ENCODE assay signal across 8 cellular contexts in the genomic region with DNA sequence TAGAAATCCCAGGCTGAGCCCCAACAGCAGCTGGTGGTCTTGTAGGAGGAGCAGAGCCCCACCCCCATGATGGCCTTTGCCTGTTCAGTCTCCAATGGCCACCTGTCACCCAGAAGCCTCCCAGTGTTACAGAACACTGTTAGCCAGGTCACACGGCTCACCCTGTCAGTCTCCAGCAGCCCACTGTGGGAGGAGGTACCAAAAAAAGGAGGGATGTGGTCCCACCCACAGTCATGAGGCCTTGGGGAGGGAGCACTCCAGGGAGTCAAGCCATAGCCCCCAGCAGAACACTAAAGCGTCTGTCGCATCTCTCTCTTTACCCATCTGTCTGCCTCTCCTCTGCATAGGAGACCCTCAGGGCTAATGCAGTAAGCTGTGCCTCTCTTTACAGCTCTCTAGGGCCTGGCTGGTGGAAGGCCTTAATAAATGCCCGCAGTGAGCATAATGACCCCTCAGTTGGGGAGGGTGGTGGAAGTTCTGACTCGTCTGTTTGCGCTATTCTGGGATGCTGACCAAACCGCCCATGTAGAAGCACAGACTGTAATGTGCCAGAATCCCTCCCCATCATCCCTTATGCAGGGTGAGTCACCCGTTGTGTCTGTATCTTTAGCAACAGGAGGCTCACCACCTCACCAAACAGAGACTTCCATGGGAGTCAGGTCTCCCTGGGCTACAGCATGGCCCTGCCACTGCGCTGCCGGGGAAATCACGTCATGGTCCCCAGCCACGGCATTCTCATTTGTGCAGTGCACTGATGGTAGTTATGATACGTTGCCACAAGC. TPM values are rescaled to one million over a fixed set of nuclear protein-coding genes. Genes with fewer than 3 reads are reported as not detected.
DNase-seq lines count a peak whose midpoint lies in the region; ATAC-seq and TF ChIP-seq lines count a peak whose summit lies in the region.

No MANE protein-coding gene starts in this region.

- H3K4me3 ChIP-seq in fibroblast of mammary gland (ENCODE audit: control insufficient read depth, low read depth, low read length), result no peak overlapping the region

- H3K36me3 Mint-ChIP-seq in neural crest cell (ENCODE audit: low read depth), result peaks cover 9% of the 10 kb centered on the region

- TF ChIP-seq CTCF in fibroblast of mammary gland (conservative IDR thresholded peaks at IDR 0.05; ENCODE audit: control insufficient read depth, insufficient read depth, low read depth, low read length) (no peak), neural crest cell (conservative IDR thresholded peaks at IDR 0.05) (no peak)

- no peak for TF ChIP-seq POLR2A in GM18505 (IDR thresholded peaks at IDR 0.05; ENCODE audit: borderline replicate concordance, extremely low read depth, insufficient read depth, insufficient read length)

- no peaks in the 10 kb centered on the region for H3K27me3 Mint-ChIP-seq in neural crest cell (ENCODE audit: low read depth)

- no peak overlapping the region for H3K4me3 Mint-ChIP-seq in neural crest cell

- ATAC-seq in GM21619 (IDR thresholded peaks at IDR 0.05; ENCODE audit: unreplicated experiment) (no peak), GM18505 (IDR thresholded peaks at IDR 0.05; ENCODE audit: unreplicated experiment) (no peak)

- H3K4me1 Mint-ChIP-seq in neural crest cell, result peaks cover 54% of the 10 kb centered on the region

- H3K27ac Mint-ChIP-seq in neural crest cell (ENCODE audit: unreplicated experiment), result peak overlapping the region; percentile 73

- peak; percentile 92 for DNase-seq in AG08396 (ENCODE audit: low spot score)
- DNase-seq in NCI-H524 (lab: John Stamatoyannopoulos, UW), result peak; percentile 78 to 92
- peak; percentile 99 for DNase-seq in fibroblast of mammary gland (ENCODE audit: low read depth)
- DNase-seq in neural crest cell (ENCODE audit: low read depth, low spot score), result no peak
- DNase-seq in stimulated activated CD4-positive, alpha-beta T cell treated with anti-CD3 and anti-CD28 coated beads, Interleukin-12 subunit alpha, Interleukin-12 subunit beta, amount 100 ng/mL, for 4 hours, result no peak
- no peak for DNase-seq in UCSD-AML1 (lab: John Stamatoyannopoulos, UW; ENCODE audit: unreplicated experiment)

- no peaks in the 10 kb centered on the region for H3K9me3 Mint-ChIP-seq in neural crest cell

RNA-seq across cellular contexts. Expression of a gene that starts 14.6 kb away (rescaled TPM):
- 38.2 and 42.1 TPM in 2 replicates for total RNA-seq in neural crest cell

Comparison
In these comparisons a context has a peak if more than half of its experiments do, and no peak if none do; other contexts are left out.
1. DNase-seq: peak in AG08396 (single experiment), NCI-H524 (2 of 2) and fibroblast of mammary gland (single experiment); none in neural crest cell (single experiment), stimulated activated CD4-positive, alpha-beta T cell treated with anti-CD3 and anti-CD28 coated beads, Interleukin-12 subunit alpha, Interleukin-12 subunit beta, amount 100 ng/mL, for 4 hours (single experiment) and UCSD-AML1 (single experiment).